ENCODE assay signal across 15 cellular contexts in the genomic region with DNA sequence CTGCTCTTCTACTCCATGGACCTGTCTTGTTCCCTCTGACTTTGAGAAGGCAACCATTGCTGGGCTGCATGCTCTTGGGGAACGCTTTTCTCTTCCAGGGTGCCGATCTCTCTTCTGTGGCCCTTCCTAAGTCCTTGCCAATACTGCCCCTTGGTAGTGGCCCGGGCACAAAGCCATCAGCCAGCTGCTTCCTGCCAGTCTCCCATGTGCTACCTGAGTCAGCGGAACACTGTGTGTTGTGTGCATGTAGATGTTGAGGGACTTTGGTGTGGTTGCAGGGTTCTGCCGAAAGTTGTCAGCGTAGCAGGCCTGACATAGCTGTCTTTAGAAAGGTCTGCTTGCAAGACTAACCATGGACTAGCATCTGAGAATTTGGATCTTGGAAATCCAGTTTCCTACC. TPM values are rescaled to one million over a fixed set of nuclear protein-coding genes. Genes with fewer than 3 reads are reported as not detected.
DNase-seq lines count a peak whose midpoint lies in the region; ATAC-seq and TF ChIP-seq lines count a peak whose summit lies in the region.
"Had no signal": no experiment of that assay in that cellular context is flagged by ENCODE, and none has a peak within 500 bp of the region (broad histone marks: within the 10 kb centered on the region; RNA-seq: fewer than 3 reads in every experiment).

No MANE protein-coding gene starts in this region.

- H3K36me3 Mint-ChIP-seq in CD4-positive, alpha-beta memory T cell = peaks cover 0 to 2% of the 10 kb centered on the region in 2 donors
- H3K36me3 Mint-ChIP-seq in activated T-helper 17 cell treated with anti-CD3 and anti-CD28 coated beads, Interleukin-2, amount 50 U/mL, for 72 hours (ENCODE audit: low read depth) = peaks cover 18% of the 10 kb centered on the region

- no peak overlapping the region for H3K27ac Mint-ChIP-seq in CD4-positive, alpha-beta memory T cell
- no peak overlapping the region for H3K27ac Mint-ChIP-seq in activated T-helper 17 cell treated with anti-CD3 and anti-CD28 coated beads, Interleukin-2, amount 50 U/mL, for 72 hours
- H3K27ac Mint-ChIP-seq: HFFc6 had no signal

- H3K9me3 Mint-ChIP-seq in CD4-positive, alpha-beta memory T cell = no peaks in the 10 kb centered on the region
- no peaks in the 10 kb centered on the region for H3K9me3 Mint-ChIP-seq in activated T-helper 17 cell treated with anti-CD3 and anti-CD28 coated beads, Interleukin-2, amount 50 U/mL, for 72 hours
- H3K9me3 Mint-ChIP-seq: HFFc6 had no signal

- ATAC-seq in activated T-helper 17 cell treated with anti-CD3 and anti-CD28 coated beads, Interleukin-2, amount 50 U/mL, for 72 hours (replicated peaks) = peak; percentile 45
- ATAC-seq in mucosa of descending colon = peak; percentile 46
- ATAC-seq in GM21619 (IDR thresholded peaks at IDR 0.05; ENCODE audit: unreplicated experiment) = no peak
- ATAC-seq in GM18870 (IDR thresholded peaks at IDR 0.05; ENCODE audit: unreplicated experiment) = no peak
- ATAC-seq: Panc1 had no signal

- H3K27me3 Mint-ChIP-seq in CD4-positive, alpha-beta memory T cell = no peaks in the 10 kb centered on the region
- no peaks in the 10 kb centered on the region for H3K27me3 Mint-ChIP-seq in activated T-helper 17 cell treated with anti-CD3 and anti-CD28 coated beads, Interleukin-2, amount 50 U/mL, for 72 hours

- CTCF ChIA-PET in CD4-positive, alpha-beta memory T cell (lab: Charles Lee; ENCODE audit: partially characterized antibody) = interaction anchor here (1.1 to 2.5 kb wide), 6 partner anchors 11 to 171 kb away, joined by 3 to 15 read pairs (median 4); no protein-coding TSS in a partner anchor

- H3K4me3 Mint-ChIP-seq in CD4-positive, alpha-beta memory T cell = no peak overlapping the region
- H3K4me3 Mint-ChIP-seq in activated T-helper 17 cell treated with anti-CD3 and anti-CD28 coated beads, Interleukin-2, amount 50 U/mL, for 72 hours = no peak overlapping the region
- H3K4me3 Mint-ChIP-seq: HFFc6 had no signal

- peak overlapping the region; percentile 4 for H3K27ac ChIP-seq in CD4-positive, alpha-beta memory T cell (ENCODE audit: low read depth, low read length)
- H3K27ac ChIP-seq in KOPT-K1 (ENCODE audit: low read depth, low read length, poor library complexity, severe bottlenecking) = peak overlapping the region; percentile 79
- H3K27ac ChIP-seq: C4-2B, esophagus muscularis mucosa, ovary had no signal

- no peaks in the 10 kb centered on the region for H3K27me3 ChIP-seq in CD4-positive, alpha-beta memory T cell (ENCODE audit: insufficient read depth, low read length)
- H3K27me3 ChIP-seq: esophagus muscularis mucosa had no signal

- peak in 4 of 5 donors; percentile 23 to 60 (median 38) for DNase-seq in CD4-positive, alpha-beta memory T cell
- DNase-seq in mucosa of descending colon (no peak), NCI-H446 (lab: John Stamatoyannopoulos, UW) (no peak), GDM1 (lab: John Stamatoyannopoulos, UW) (no peak)
- DNase-seq: HFFc6, NCI-H2029, ovary, trophoblast cell had no signal

- H3K36me3 ChIP-seq in CD4-positive, alpha-beta memory T cell (ENCODE audit: insufficient read depth, low read length) = no peaks in the 10 kb centered on the region
- H3K36me3 ChIP-seq in KOPT-K1 (ENCODE audit: insufficient read depth, low read length) (no peaks in the 10 kb centered on the region), mucosa of descending colon (ENCODE audit: low read depth) (no peaks in the 10 kb centered on the region)
- H3K36me3 ChIP-seq: esophagus muscularis mucosa, ovary had no signal

- no peak for TF ChIP-seq CTCF in mucosa of descending colon (IDR thresholded peaks at IDR 0.05)

- peak overlapping the region in 1 of 2 donors; percentile 16 for H3K4me3 ChIP-seq in CD4-positive, alpha-beta memory T cell (ENCODE audit: low read length in 2 of 2)
- no peak overlapping the region for H3K4me3 ChIP-seq in mucosa of descending colon
- H3K4me3 ChIP-seq: esophagus muscularis mucosa, ovary had no signal

- POLR2A ChIA-PET in CD4-positive, alpha-beta memory T cell (lab: Charles Lee; ENCODE audit: partially characterized antibody) = interaction anchor here (0.9 to 3.0 kb wide), 14 partner anchors 9 to 171 kb away, joined by 3 to 15 read pairs (median 4); partner anchors contain the start of gene MGAT5

- H3K4me1 ChIP-seq in CD4-positive, alpha-beta memory T cell (ENCODE audit: insufficient read depth, low read length) = peaks cover 92% of the 10 kb centered on the region
- H3K4me1 ChIP-seq in mucosa of descending colon (ENCODE audit: low read depth) = peaks cover 6% of the 10 kb centered on the region

- no peaks in the 10 kb centered on the region for H3K9me3 ChIP-seq in CD4-positive, alpha-beta memory T cell (ENCODE audit: control insufficient read depth in 1 of 2, low read length in 2 of 2)
- H3K9me3 ChIP-seq in KOPT-K1 (ENCODE audit: insufficient read depth, low read length, poor library complexity, severe bottlenecking) = no peaks in the 10 kb centered on the region
- H3K9me3 ChIP-seq in mucosa of descending colon = no peaks in the 10 kb centered on the region
- H3K9me3 ChIP-seq: esophagus muscularis mucosa, ovary had no signal

- H3K4me1 Mint-ChIP-seq in CD4-positive, alpha-beta memory T cell = peaks cover 14 to 38% (median 29%) of the 10 kb centered on the region in 4 donors
- peaks cover 25% of the 10 kb centered on the region for H3K4me1 Mint-ChIP-seq in activated T-helper 17 cell treated with anti-CD3 and anti-CD28 coated beads, Interleukin-2, amount 50 U/mL, for 72 hours

- intact Hi-C loops in CD4-positive, alpha-beta memory T cell (cut with micrococcal nuclease) = no loop called here
- intact Hi-C loops in mucosa of descending colon (cut with DNase I, micrococcal nuclease) = no loop called here

RNA-seq across cellular contexts. Expression of gene MGAT5, which starts 35.4 kb away (rescaled TPM):
- total RNA-seq in CD4-positive, alpha-beta memory T cell = 10 to 100 TPM; 78.1 to 81.3 TPM
- polyA plus RNA-seq in CD4-positive, alpha-beta memory T cell = 10 to 100 TPM in 1 of 2 donors, 1 to 10 TPM in 1; 4.4 to 17.9 TPM
- total RNA-seq in activated T-helper 17 cell treated with anti-CD3 and anti-CD28 coated beads, Interleukin-2, amount 50 U/mL, for 72 hours = 10 to 100 TPM; 53.0 to 53.1 TPM
- total RNA-seq in mucosa of descending colon = 10 to 100 TPM; 56.5 to 75.5 (median 69.7) TPM

Comparison
In these comparisons a context has a peak if more than half of its experiments do, and no peak if none do; other contexts are left out.
1. DNase-seq: peak in CD4-positive, alpha-beta memory T cell (4 of 5); none in mucosa of descending colon (0 of 3), NCI-H446 (0 of 2) and GDM1 (single experiment).
2. ATAC-seq: peak in activated T-helper 17 cell treated with anti-CD3 and anti-CD28 coated beads, Interleukin-2, amount 50 U/mL, for 72 hours (single experiment) and mucosa of descending colon (single experiment); none in GM21619 (single experiment) and GM18870 (single experiment).